28 cellular contexts compared by ENCODE assay signal in the genomic region with DNA sequence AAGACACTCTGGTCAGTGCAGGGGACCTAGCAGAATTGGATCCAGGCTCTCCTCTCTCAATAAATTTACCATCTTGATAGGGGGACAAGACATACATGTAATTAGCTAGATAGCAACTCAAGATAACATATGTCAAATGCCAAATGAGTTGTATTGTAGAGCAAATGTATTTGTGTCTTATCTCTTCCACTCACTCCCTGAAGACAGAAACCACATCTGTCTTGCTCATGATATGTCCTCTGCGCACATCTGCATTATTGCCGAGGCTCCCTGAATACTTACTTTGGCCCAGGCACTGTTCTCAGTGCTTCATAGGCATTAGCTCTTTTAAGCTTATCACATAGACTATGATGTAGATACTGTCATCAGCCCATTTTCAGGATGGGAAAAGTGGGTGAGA.
"Had no signal": no experiment of that assay in that cellular context is flagged by ENCODE, and none has a peak within 500 bp of the region (broad histone marks: within the 10 kb centered on the region; RNA-seq: fewer than 3 reads in every experiment).

No MANE protein-coding gene starts in this region.

- H3K27me3 ChIP-seq: cardiac muscle cell had no signal

- H3K27ac ChIP-seq: cardiac muscle cell had no signal

- H3K4me3 ChIP-seq: cardiac muscle cell had no signal

- H3K36me3 ChIP-seq: cardiac muscle cell had no signal

- ATAC-seq: activated CD8-positive, alpha-beta T cell treated with anti-CD3 and anti-CD28 coated beads for 36 hours; activated T-cell treated with anti-CD3 and anti-CD28 coated beads, Interleukin-2, amount 50 U/mL, for 72 hours; activated T-helper 17 cell treated with anti-CD3 and anti-CD28 coated beads, Interleukin-2, amount 50 U/mL, for 72 hours had no signal

- DNase-seq: activated CD4-positive, alpha-beta T cell treated with anti-CD3 and anti-CD28 coated beads, Interleukin-2, amount 10 ng/mL, durations not matched to agents 24 days and 14 days; activated CD4-positive, alpha-beta T cell treated with anti-CD3 and anti-CD28 coated beads, Interleukin-2, amount 50 U/mL, for 4 hours; activated CD8-positive, alpha-beta T cell treated with anti-CD3 and anti-CD28 coated beads for 36 hours; activated effector memory CD4-positive, alpha-beta T cell treated with anti-CD3 and anti-CD28 coated beads, Interleukin-2, amount 50 U/mL, for 16 hours; activated naive CD4-positive, alpha-beta T cell; activated naive CD4-positive, alpha-beta T cell treated with anti-CD3 and anti-CD28 coated beads, Interleukin-2, amount 50 U/mL, for 16 hours; activated naive CD8-positive, alpha-beta T cell treated with anti-CD3 and anti-CD28 coated beads for 36 hours; activated T-cell treated with anti-CD3 and anti-CD28 coated beads, Interleukin-2, amount 50 U/mL, for 1 hour; activated T-cell treated with anti-CD3 and anti-CD28 coated beads, Interleukin-2, amount 50 U/mL, for 72 hours; amniotic stem cell; aorta; Karpas-422; KBM-7; NCI-H1048; NCI-H1105 treated with DMSO at 0.1 percent for 48 hours; NCI-H1436; NCI-H1694; NCI-H1930; NCI-H510A; NCI-H526; NCI-H748 treated with DMSO at 0.1 percent for 48 hours; Right ventricle myocardium superior; SW 1271; T-helper 1 cell; T-helper 2 cell; T-helper 9 cell had no signal
